Comparison of ENCODE assay signal across 8 cellular contexts in the genomic region with DNA sequence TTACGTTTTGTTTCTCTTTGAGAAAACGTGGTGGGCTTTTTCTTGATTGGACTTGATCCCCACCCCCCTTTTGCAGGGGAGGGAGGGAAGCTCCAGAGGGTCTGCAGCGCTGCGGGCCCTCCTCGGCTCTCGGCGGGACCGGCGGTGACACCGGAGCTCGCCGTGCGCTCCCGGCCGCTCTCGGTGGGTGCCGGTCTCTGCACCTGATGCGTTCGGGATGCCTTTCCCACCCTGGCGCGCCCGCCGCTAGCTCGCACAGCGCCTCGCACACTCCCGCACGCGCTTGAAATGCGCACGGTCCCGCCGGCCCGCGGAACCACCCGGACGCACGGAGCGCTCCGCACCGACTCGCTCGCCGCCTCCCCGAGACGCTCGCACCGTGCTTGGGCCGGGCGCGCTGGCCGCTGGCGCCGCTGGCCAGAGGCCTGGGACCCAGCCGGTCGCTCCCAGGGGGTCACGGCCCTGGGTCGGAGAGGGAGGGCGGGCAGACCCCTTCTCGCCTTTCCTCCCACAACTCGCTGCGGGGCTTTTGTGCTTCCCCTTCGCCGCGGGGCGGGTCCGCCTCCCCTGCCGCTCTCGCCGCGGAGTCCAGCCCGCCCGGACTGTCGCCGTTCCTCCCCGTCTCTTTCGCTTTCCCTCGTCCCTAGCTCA. TPM values are rescaled to one million over a fixed set of nuclear protein-coding genes. Genes with fewer than 3 reads are reported as not detected.
DNase-seq lines count a peak whose midpoint lies in the region; ATAC-seq and TF ChIP-seq lines count a peak whose summit lies in the region.

No MANE protein-coding gene starts in this region.

- H3K4me1 ChIP-seq in ascending aorta = peaks cover 7 to 17% of the 10 kb centered on the region in 2 donors

- peaks cover 46% of the 10 kb centered on the region for H3K27me3 ChIP-seq in BJ (ENCODE audit: control insufficient read depth, insufficient read depth, low read length)
- no peaks in the 10 kb centered on the region for H3K27me3 ChIP-seq in ascending aorta

- H3K27ac ChIP-seq in ascending aorta = peak overlapping the region; percentile 97 to 98

- peak overlapping the region; percentile 88 to 94 (median 92) for H3K4me3 Mint-ChIP-seq in IgD-negative memory B cell

- TF ChIP-seq CTCF in BJ (IDR thresholded peaks at IDR 0.05; ENCODE audit: insufficient read depth, low read depth, low read length) = no peak
- peak in 1 of 3 experiments; percentile 3 for TF ChIP-seq CTCF in ascending aorta (IDR thresholded peaks at IDR 0.05)

- H3K9me3 ChIP-seq in ascending aorta = no peaks in the 10 kb centered on the region

- H3K27ac Mint-ChIP-seq in IgD-negative memory B cell = peak overlapping the region in 1 of 3 donors; percentile 85

- peaks cover 0 to 8% (median 5%) of the 10 kb centered on the region in 3 donors for H3K4me1 Mint-ChIP-seq in IgD-negative memory B cell

- ATAC-seq in sciatic nerve (peak; percentile 0), GM19467 (IDR thresholded peaks at IDR 0.05; ENCODE audit: unreplicated experiment) (no peak), GM18873 (IDR thresholded peaks at IDR 0.05; ENCODE audit: low FRiP score, unreplicated experiment) (no peak), GM21529 (IDR thresholded peaks at IDR 0.05; ENCODE audit: unreplicated experiment) (no peak)

- no peaks in the 10 kb centered on the region for H3K36me3 Mint-ChIP-seq in IgD-negative memory B cell

- CTCF ChIA-PET in BJ (lab: Yijun Ruan, JAX) = interaction anchor here (1.0 to 1.4 kb wide), 3 partner anchors 16 to 201 kb away, joined by 3 to 6 read pairs (median 4); no protein-coding TSS in a partner anchor

- peak overlapping the region; percentile 48 for H3K4me3 ChIP-seq in BJ (ENCODE audit: low read depth, low read length)
- peak overlapping the region; percentile 87 to 99 for H3K4me3 ChIP-seq in ascending aorta

- DNase-seq in BJ (ENCODE audit: low read depth) (no peak), ascending aorta (ENCODE audit: low spot score in 2 of 2) (no peak), hypothalamus (lab: John Stamatoyannopoulos, UW) (peak in 30 of 51 donors; percentile 18 to 73 (median 48)), sciatic nerve (ENCODE audit: low spot score) (no peak)

- H3K36me3 ChIP-seq in BJ (ENCODE audit: control insufficient read depth, insufficient read depth, low read length) (no peaks in the 10 kb centered on the region), ascending aorta (peaks cover 44 to 54% of the 10 kb centered on the region in 2 donors)

- H3K27me3 Mint-ChIP-seq in IgD-negative memory B cell = peaks cover 42% of the 10 kb centered on the region

- intact Hi-C loops in ascending aorta (cut with DNase I) = no loop called here
- intact Hi-C loops in sciatic nerve (cut with DNase I) = loop anchor here (5.0 kb wide), 1 partner anchor 117 kb away; no protein-coding TSS in a partner anchor

- no peaks in the 10 kb centered on the region for H3K9me3 Mint-ChIP-seq in IgD-negative memory B cell

- POLR2A ChIA-PET in BJ (lab: Charles Lee) = interaction anchor here (0.6 kb wide), 1 partner anchor 174 kb away, joined by 3 read pairs; no protein-coding TSS in a partner anchor

RNA-seq across cellular contexts. Expression of a gene that starts 1.0 kb away (rescaled TPM):
- polyA plus RNA-seq in BJ (2011; rRNA removed) (not detected in 2 replicates), IgD-negative memory B cell (9.7 TPM)
- not detected in 2 replicates for polyA minus RNA-seq in BJ (2011; rRNA and poly(A)+ RNA removed)
- total RNA-seq in ascending aorta (344 TPM), sciatic nerve (22.7 TPM)

Comparison
In these comparisons a context has a peak if more than half of its experiments do, and no peak if none do; other contexts are left out.
1. DNase-seq: peak in hypothalamus (30 of 51); none in BJ (single experiment), ascending aorta (0 of 2) and sciatic nerve (single experiment).
2. RNA of a gene that starts 1.0 kb away (total RNA-seq): 344 TPM in ascending aorta (single experiment); 22.7 TPM in sciatic nerve (single experiment); every median in the first group is over 10 times any median in the second.